In the genomic region with DNA sequence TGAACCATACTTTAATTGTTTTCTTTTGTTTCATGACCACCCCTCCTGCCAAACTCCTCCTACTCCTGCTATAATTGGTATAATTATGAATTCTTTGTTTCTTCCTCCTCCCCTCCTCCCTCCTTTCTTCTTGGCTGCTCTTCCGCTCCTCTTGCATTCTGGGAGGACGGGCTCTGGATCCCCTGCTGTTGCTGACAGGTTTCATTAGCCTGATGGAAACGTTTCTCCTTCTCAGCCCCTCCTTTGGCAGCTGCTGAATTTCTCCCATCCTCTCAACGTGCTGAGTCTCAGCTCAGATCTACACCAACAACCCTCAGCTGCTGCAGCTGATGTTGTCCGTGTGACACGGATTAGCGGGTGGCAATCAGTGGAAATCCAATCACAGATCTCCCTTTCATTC, we compare ENCODE assay signal across 16 cellular contexts.
A peak's percentile ranks its signal among the peaks of the same experiment; 100 is the strongest.
DNase-seq lines count a peak whose midpoint lies in the region; ATAC-seq and TF ChIP-seq lines count a peak whose summit lies in the region.
"Had no signal": no experiment of that assay in that cellular context is flagged by ENCODE, and none has a peak within 500 bp of the region (broad histone marks: within the 10 kb centered on the region; RNA-seq: fewer than 3 reads in every experiment).

No MANE protein-coding gene starts in this region.

- H3K36me3 ChIP-seq in mammary epithelial cell (ENCODE audit: insufficient read depth, low read length) (no peaks in the 10 kb centered on the region), breast epithelium (no peaks in the 10 kb centered on the region), endodermal cell (ENCODE audit: control insufficient read depth, insufficient read depth, low read length) (no peaks in the 10 kb centered on the region), lower lobe of right lung (no peaks in the 10 kb centered on the region)
- H3K36me3 ChIP-seq: pancreas had no signal

- H3K4me1 Mint-ChIP-seq in endodermal cell, result peaks cover 7% of the 10 kb centered on the region

- no peaks in the 10 kb centered on the region for H3K9me3 ChIP-seq in mammary epithelial cell (replicated peaks; ENCODE audit: insufficient read depth, low read length)
- H3K9me3 ChIP-seq in breast epithelium, result no peaks in the 10 kb centered on the region
- no peaks in the 10 kb centered on the region for H3K9me3 ChIP-seq in endodermal cell (ENCODE audit: control insufficient read depth, low read length)
- no peaks in the 10 kb centered on the region for H3K9me3 ChIP-seq in lower lobe of right lung
- H3K9me3 ChIP-seq: pancreas had no signal

- no peak overlapping the region for H3K4me3 ChIP-seq in mammary epithelial cell (replicated peaks in 1 of 3; ENCODE audit: insufficient read depth in 1 of 3, low read depth in 2 of 3, low read length in 3 of 3)
- H3K4me3 ChIP-seq in breast epithelium, result no peak overlapping the region
- no peak overlapping the region for H3K4me3 ChIP-seq in endodermal cell (ENCODE audit: low read length)
- peak overlapping the region; percentile 16 for H3K4me3 ChIP-seq in retinal pigment epithelial cell (ENCODE audit: low read length)
- no peak overlapping the region for H3K4me3 ChIP-seq in lower lobe of right lung
- H3K4me3 ChIP-seq: pancreas had no signal

- ATAC-seq in lower lobe of right lung, result no peak
- ATAC-seq: activated naive CD4-positive, alpha-beta T cell treated with anti-CD3 and anti-CD28 coated beads, Interleukin-2, amount 50 U/mL, for 72 hours; pancreas had no signal

- no peak overlapping the region for H3K9ac ChIP-seq in mammary epithelial cell (ENCODE audit: insufficient read depth, low read length)
- H3K9ac ChIP-seq in endodermal cell (ENCODE audit: extremely low read depth, low read length, poor library complexity, severe bottlenecking), result no peak overlapping the region

- H3K27me3 Mint-ChIP-seq in endodermal cell (ENCODE audit: insufficient read depth), result peaks cover 2% of the 10 kb centered on the region

- no peak overlapping the region for H3K4me2 ChIP-seq in mammary epithelial cell (ENCODE audit: insufficient read depth, low read depth, low read length)

- H2AFZ ChIP-seq in mammary epithelial cell (ENCODE audit: low read depth, low read length), result peak overlapping the region; percentile 50

- H3K27ac Mint-ChIP-seq in endodermal cell, result no peak overlapping the region

- BruUV-seq in mammary epithelial cell (replicated peaks; lab: Mats Ljungman, UMichigan), result no TSS peak

- WGBS in mammary epithelial cell (ENCODE audit: low coverage, missing lambda C conversion rate), result 30% methylated on average over 7 of the region's 7 CpGs
- 54 to 61% methylated on average over 5 to 7 of the region's 7 CpGs for WGBS in endodermal cell (ENCODE audit: insufficient coverage in 1 of 2, insufficient read length in 1 of 2), 2 experiments

- in situ Hi-C loops in mammary epithelial cell (cut with MboI; ENCODE audit: low sequenced_read_pairs in 2 of 2), result no loop called here

- no peak for DNase-seq in mammary epithelial cell
- no peak for DNase-seq in breast epithelium (ENCODE audit: low spot score in 2 of 2)
- peak; percentile 68 for DNase-seq in NCI-H2227 treated with DMSO at 0.1 percent for 48 hours (lab: John Stamatoyannopoulos, UW)
- DNase-seq in endodermal cell, result peak; percentile 70
- DNase-seq in retinal pigment epithelial cell (ENCODE audit: low read depth), result peak; percentile 45
- DNase-seq in NCI-H345 treated with DMSO at 0.1 percent for 48 hours (lab: John Stamatoyannopoulos, UW; ENCODE audit: unreplicated experiment), result no peak
- DNase-seq in AML-193 (lab: John Stamatoyannopoulos, UW), result no peak
- no peak for DNase-seq in lower lobe of right lung
- DNase-seq: activated T-cell treated with anti-CD3 and anti-CD28 coated beads for 4 hours, DMS53, foreskin melanocyte, GOT3, pancreas, RPMI8226 had no signal

- H3K4me3 Mint-ChIP-seq in endodermal cell, result no peak overlapping the region

- no peak overlapping the region for H3K27ac ChIP-seq in mammary epithelial cell (ENCODE audit: insufficient read depth, low read depth, low read length)
- H3K27ac ChIP-seq in breast epithelium, result no peak overlapping the region
- no peak overlapping the region for H3K27ac ChIP-seq in endodermal cell (ENCODE audit: low read depth, low read length)
- no peak overlapping the region for H3K27ac ChIP-seq in lower lobe of right lung
- H3K27ac ChIP-seq: HL-60, pancreas had no signal

- no peak for TF ChIP-seq POLR2A in breast epithelium (IDR thresholded peaks at IDR 0.05)

- H3K36me3 Mint-ChIP-seq in endodermal cell (ENCODE audit: low read depth), result no peaks in the 10 kb centered on the region

- no peaks in the 10 kb centered on the region for H3K4me1 ChIP-seq in mammary epithelial cell (ENCODE audit: insufficient read depth, low read length)
- no peaks in the 10 kb centered on the region for H3K4me1 ChIP-seq in breast epithelium
- H3K4me1 ChIP-seq in endodermal cell (ENCODE audit: control insufficient read depth, insufficient read depth, low read length), result no peaks in the 10 kb centered on the region
- H3K4me1 ChIP-seq in lower lobe of right lung, result no peaks in the 10 kb centered on the region
- H3K4me1 ChIP-seq: pancreas had no signal

- no peaks in the 10 kb centered on the region for H3K79me2 ChIP-seq in mammary epithelial cell (ENCODE audit: insufficient read depth, low read length)

- H3K9me3 Mint-ChIP-seq in endodermal cell, result no peaks in the 10 kb centered on the region

- no peaks in the 10 kb centered on the region for H3K27me3 ChIP-seq in mammary epithelial cell (ENCODE audit: insufficient read depth, low read length)
- H3K27me3 ChIP-seq in breast epithelium, result no peaks in the 10 kb centered on the region
- H3K27me3 ChIP-seq in endodermal cell (ENCODE audit: control insufficient read depth, insufficient read depth, low read length, poor library complexity, severe bottlenecking), result no peaks in the 10 kb centered on the region
- H3K27me3 ChIP-seq in lower lobe of right lung (ENCODE audit: low read depth), result peaks cover 10% of the 10 kb centered on the region

- intact Hi-C loops in mammary epithelial cell (cut with micrococcal nuclease) (no loop called here), breast epithelium (cut with DNase I; ENCODE audit: low total_unique reads) (no loop called here), lower lobe of right lung (cut with DNase I) (no loop called here)

- no peaks in the 10 kb centered on the region for H4K20me1 ChIP-seq in mammary epithelial cell (ENCODE audit: insufficient read depth, low read length)

- dilution Hi-C loops in mammary epithelial cell (cut with HindIII; ENCODE audit: low sequenced_read_pairs), result no loop called here

- CTCF ChIA-PET in mammary epithelial cell (lab: Charles Lee; ENCODE audit: low non-redundant PET), result no interaction called here

- TF ChIP-seq CTCF in mammary epithelial cell (conservative IDR thresholded peaks at IDR 0.05 in 1 of 2, IDR thresholded peaks at IDR 0.05 in 1 of 2; ENCODE audit: extremely low read depth in 1 of 2, insufficient read depth in 1 of 2, low read depth in 1 of 2, low read length in 2 of 2), result no peak
- no peak for TF ChIP-seq CTCF in breast epithelium (IDR thresholded peaks at IDR 0.05)
- TF ChIP-seq CTCF in endodermal cell (conservative IDR thresholded peaks at IDR 0.05), result no peak
- no peak for TF ChIP-seq CTCF in retinal pigment epithelial cell (conservative IDR thresholded peaks at IDR 0.05; ENCODE audit: low read depth, low read length)
- no peak for TF ChIP-seq CTCF in lower lobe of right lung (IDR thresholded peaks at IDR 0.05)

Comparison
In these comparisons a context has a peak if more than half of its experiments do, and no peak if none do; other contexts are left out.
1. DNase-seq: peak in NCI-H2227 treated with DMSO at 0.1 percent for 48 hours (single experiment), endodermal cell (single experiment) and retinal pigment epithelial cell (single experiment); none in mammary epithelial cell (single experiment), breast epithelium (0 of 2), NCI-H345 treated with DMSO at 0.1 percent for 48 hours (single experiment), AML-193 (0 of 2) and lower lobe of right lung (single experiment).